ENCODE assay signal across 11 cellular contexts in the genomic region with DNA sequence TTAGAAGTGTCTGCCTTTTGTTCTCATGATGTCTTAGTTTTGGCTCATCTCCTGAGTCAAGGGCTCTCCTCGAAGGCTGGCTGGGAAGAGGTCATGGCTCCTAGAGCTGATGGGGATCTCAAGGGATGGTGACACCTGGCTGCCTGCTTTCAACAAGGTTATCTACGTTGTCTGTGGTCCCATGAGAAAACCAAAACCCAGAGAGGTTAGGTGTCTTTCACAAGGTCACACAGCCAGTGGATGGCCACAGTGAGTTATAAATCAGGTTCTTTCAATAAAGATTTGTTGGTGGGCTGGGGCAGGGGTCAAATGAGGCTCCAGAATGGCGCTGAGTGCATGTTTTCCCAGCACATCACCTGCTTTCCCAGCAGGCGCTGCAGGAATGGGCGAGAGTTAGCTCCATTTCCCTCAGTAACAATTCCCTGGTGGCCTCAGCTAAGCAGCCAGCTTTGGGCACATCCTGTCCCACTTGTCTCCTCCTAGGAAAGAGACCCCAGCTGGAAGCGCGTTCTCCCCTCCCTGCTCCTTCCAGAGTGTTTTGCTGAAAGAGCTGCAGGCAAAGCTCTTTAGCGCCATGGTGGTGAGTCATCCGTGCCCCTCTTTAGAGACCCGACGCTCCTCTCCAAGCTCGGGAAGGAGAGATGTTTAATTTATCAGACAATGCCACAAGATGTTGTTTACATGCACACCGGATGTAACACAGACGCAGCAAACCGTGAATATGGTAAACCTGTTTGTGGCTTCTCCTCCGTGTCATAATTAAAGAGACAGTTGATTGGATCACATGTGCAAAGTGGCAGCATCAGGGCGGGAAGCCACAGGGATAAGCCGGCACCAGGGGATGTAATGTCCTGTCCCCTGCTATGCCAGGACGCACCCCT.
DNase-seq lines count a peak whose midpoint lies in the region; ATAC-seq lines count a peak whose summit lies in the region.
"Had no signal": no experiment of that assay in that cellular context is flagged by ENCODE, and none has a peak within 500 bp of the region (broad histone marks: within the 10 kb centered on the region; RNA-seq: fewer than 3 reads in every experiment).

No MANE protein-coding gene starts in this region.

- DNase-seq in activated CD4-positive, alpha-beta T cell treated with anti-CD3 and anti-CD28 coated beads, Interleukin-2, amount 10 ng/mL, durations not matched to agents 7 days and 5 days = peak; percentile 41
- DNase-seq in activated CD4-positive, alpha-beta T cell treated with anti-CD3 and anti-CD28 coated beads for 1 hour = no peak
- peak; percentile 79 for DNase-seq in NCI-H345 treated with DMSO at 0.1 percent for 48 hours (lab: John Stamatoyannopoulos, UW; ENCODE audit: unreplicated experiment)
- DNase-seq in central memory CD8-positive, alpha-beta T cell (ENCODE audit: low spot score in 2 of 2) = peak; percentile 26 to 74
- DNase-seq in stimulated activated CD8-positive, alpha-beta memory T cell treated with anti-CD3 and anti-CD28 coated beads, Interleukin-4, amount 100 ng/mL, for 1 hour (ENCODE audit: low read depth in 2 of 2, low spot score in 1 of 2) = peak; percentile 5 to 7
- DNase-seq in HAP-1 (ENCODE audit: low spot score in 2 of 2) = no peak
- DNase-seq in NCI-H1048 (lab: John Stamatoyannopoulos, UW) = no peak
- DNase-seq: stimulated activated CD4-positive, alpha-beta T cell treated with anti-CD3 and anti-CD28 coated beads, Interleukin-15, amount 100 ng/mL, for 24 hours; thyroid gland had no signal

- H3K36me3 Mint-ChIP-seq in activated CD4-positive, alpha-beta T cell treated with anti-CD3 and anti-CD28 coated beads, Interleukin-2, amount 10 ng/mL, durations not matched to agents 7 days and 5 days (ENCODE audit: low read depth) = no peaks in the 10 kb centered on the region
- peaks cover 7% of the 10 kb centered on the region for H3K36me3 Mint-ChIP-seq in central memory CD8-positive, alpha-beta T cell (ENCODE audit: insufficient read depth)

- POLR2A ChIA-PET in activated CD4-positive, alpha-beta T cell treated with anti-CD3 and anti-CD28 coated beads, Interleukin-2, amount 10 ng/mL, durations not matched to agents 7 days and 5 days (lab: Charles Lee) = no interaction called here

- no peaks in the 10 kb centered on the region for H3K9me3 ChIP-seq in HAP-1
- H3K9me3 ChIP-seq: thyroid gland had no signal

- H3K4me3 ChIP-seq in HAP-1 = no peak overlapping the region
- H3K4me3 ChIP-seq: thyroid gland had no signal

- peaks cover 17% of the 10 kb centered on the region for H3K4me1 Mint-ChIP-seq in activated CD4-positive, alpha-beta T cell treated with anti-CD3 and anti-CD28 coated beads, Interleukin-2, amount 10 ng/mL, durations not matched to agents 7 days and 5 days
- H3K4me1 Mint-ChIP-seq in central memory CD8-positive, alpha-beta T cell = peaks cover 33% of the 10 kb centered on the region

- peak overlapping the region; percentile 54 for H3K27ac Mint-ChIP-seq in activated CD4-positive, alpha-beta T cell treated with anti-CD3 and anti-CD28 coated beads, Interleukin-2, amount 10 ng/mL, durations not matched to agents 7 days and 5 days
- H3K27ac Mint-ChIP-seq in central memory CD8-positive, alpha-beta T cell (ENCODE audit: low read depth) = peak overlapping the region; percentile 96

- no peaks in the 10 kb centered on the region for H3K27me3 ChIP-seq in HAP-1 (ENCODE audit: low read depth)
- H3K27me3 ChIP-seq: thyroid gland had no signal

- CTCF ChIA-PET in activated CD4-positive, alpha-beta T cell treated with anti-CD3 and anti-CD28 coated beads, Interleukin-2, amount 10 ng/mL, durations not matched to agents 7 days and 5 days (lab: Charles Lee) = no interaction called here

- H3K27me3 Mint-ChIP-seq in activated CD4-positive, alpha-beta T cell treated with anti-CD3 and anti-CD28 coated beads, Interleukin-2, amount 10 ng/mL, durations not matched to agents 7 days and 5 days = no peaks in the 10 kb centered on the region
- no peaks in the 10 kb centered on the region for H3K27me3 Mint-ChIP-seq in central memory CD8-positive, alpha-beta T cell

- no peak overlapping the region for H3K4me3 Mint-ChIP-seq in activated CD4-positive, alpha-beta T cell treated with anti-CD3 and anti-CD28 coated beads, Interleukin-2, amount 10 ng/mL, durations not matched to agents 7 days and 5 days
- peak overlapping the region; percentile 48 for H3K4me3 Mint-ChIP-seq in central memory CD8-positive, alpha-beta T cell

- H3K4me1 ChIP-seq in HAP-1 = no peaks in the 10 kb centered on the region
- H3K4me1 ChIP-seq: thyroid gland had no signal

- no peaks in the 10 kb centered on the region for H3K9me3 Mint-ChIP-seq in activated CD4-positive, alpha-beta T cell treated with anti-CD3 and anti-CD28 coated beads, Interleukin-2, amount 10 ng/mL, durations not matched to agents 7 days and 5 days
- H3K9me3 Mint-ChIP-seq in central memory CD8-positive, alpha-beta T cell = no peaks in the 10 kb centered on the region

- ATAC-seq in central memory CD8-positive, alpha-beta T cell (replicated peaks; ENCODE audit: extremely low read depth, poor library complexity, severe bottlenecking) = peak; percentile 91
- ATAC-seq in HG02840 (IDR thresholded peaks at IDR 0.05; ENCODE audit: low FRiP score, unreplicated experiment) = no peak
- ATAC-seq: HCT116 had no signal

- in situ Hi-C loops in HAP-1 (cut with MboI; ENCODE audit: low sequenced_read_pairs) = no loop called here

- H3K36me3 ChIP-seq in HAP-1 (replicated peaks) = no peaks in the 10 kb centered on the region
- H3K36me3 ChIP-seq: thyroid gland had no signal

Comparison
In these comparisons a context has a peak if more than half of its experiments do, and no peak if none do; other contexts are left out.
1. DNase-seq: peak in activated CD4-positive, alpha-beta T cell treated with anti-CD3 and anti-CD28 coated beads, Interleukin-2, amount 10 ng/mL, durations not matched to agents 7 days and 5 days (single experiment), NCI-H345 treated with DMSO at 0.1 percent for 48 hours (single experiment), central memory CD8-positive, alpha-beta T cell (2 of 2) and stimulated activated CD8-positive, alpha-beta memory T cell treated with anti-CD3 and anti-CD28 coated beads, Interleukin-4, amount 100 ng/mL, for 1 hour (2 of 2); none in activated CD4-positive, alpha-beta T cell treated with anti-CD3 and anti-CD28 coated beads for 1 hour (single experiment), HAP-1 (0 of 2) and NCI-H1048 (single experiment).